In the genomic region with DNA sequence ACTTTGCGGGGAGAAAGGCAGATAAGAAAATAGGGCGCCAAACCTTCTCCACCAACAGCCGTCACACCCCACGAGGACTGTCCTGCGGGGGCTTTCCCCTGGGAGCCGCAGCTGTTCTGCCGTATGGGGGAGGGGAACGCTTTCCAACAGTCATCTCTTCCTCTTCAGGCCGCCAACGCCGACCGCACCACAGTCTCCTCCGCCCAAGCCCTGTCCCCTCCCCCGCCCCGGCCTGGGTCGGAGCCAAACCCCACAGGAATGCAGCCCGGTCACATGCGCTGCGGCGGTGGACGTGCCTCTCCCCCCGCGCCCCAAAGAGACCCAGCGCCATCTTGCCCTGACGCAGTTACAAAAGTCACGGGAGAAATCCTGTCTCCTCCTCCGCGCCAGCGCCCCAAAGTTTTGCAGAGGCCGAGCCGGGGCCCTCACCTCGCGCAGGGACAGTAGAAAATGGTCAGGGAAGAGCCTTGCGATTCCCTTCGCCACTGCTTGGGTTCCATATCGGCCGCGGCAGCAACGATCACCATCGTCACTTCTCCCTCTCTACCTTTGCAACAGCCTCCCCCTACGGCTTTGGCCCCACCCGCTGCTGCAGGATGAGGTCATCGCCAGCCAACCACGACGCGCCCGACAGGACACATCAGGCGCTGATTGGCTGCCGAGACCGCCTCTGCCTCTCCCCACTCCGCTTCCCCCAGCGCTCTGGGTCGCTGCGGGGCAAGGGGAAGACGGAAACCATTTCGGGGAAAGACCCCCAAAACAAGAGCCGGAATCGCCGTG, we compare ENCODE assay signal across 8 cellular contexts. TPM values are rescaled to one million over a fixed set of nuclear protein-coding genes. Genes with fewer than 3 reads are reported as not detected.
DNase-seq lines count a peak whose midpoint lies in the region; ATAC-seq and TF ChIP-seq lines count a peak whose summit lies in the region.

No MANE protein-coding gene starts in this region.

- POLR2A ChIA-PET in CD4-positive, alpha-beta T cell (lab: Charles Lee): interaction anchor here (0.6 to 10.2 kb wide), 34 partner anchors 9 to 1272 kb away, joined by 3 to 560 read pairs (median 4); partner anchors contain the start of genes NAMPT, RINT1 and SYPL1
- POLR2A ChIA-PET in activated CD4-positive, alpha-beta memory T cell treated with anti-CD3 and anti-CD28 coated beads, Interleukin-2, amount 10 ng/mL, durations not matched to agents 7 days and 5 days (lab: Charles Lee): interaction anchor here (0.7 to 19.3 kb wide), 38 partner anchors 8 to 1665 kb away, joined by 3 to 822 read pairs (median 4); partner anchors contain the start of genes PSMC2, RINT1 and SRPK2

- peak overlapping the region; percentile 98 to 100 for H3K9ac ChIP-seq in duodenal mucosa (ENCODE audit: low read depth in 1 of 2, low read length in 2 of 2)

- H3K9me3 ChIP-seq in CD4-positive, alpha-beta T cell (ENCODE audit: control insufficient read depth, low read length): no peaks in the 10 kb centered on the region
- H3K9me3 ChIP-seq in duodenal mucosa (ENCODE audit: control insufficient read depth in 1 of 2, low read length in 2 of 2): no peaks in the 10 kb centered on the region

- H3K4me1 Mint-ChIP-seq in CD4-positive, alpha-beta T cell (ENCODE audit: low read depth): peaks cover 51% of the 10 kb centered on the region
- H3K4me1 Mint-ChIP-seq in activated CD4-positive, alpha-beta memory T cell treated with anti-CD3 and anti-CD28 coated beads, Interleukin-2, amount 10 ng/mL, durations not matched to agents 7 days and 5 days: peaks cover 36% of the 10 kb centered on the region

- peak in 1 of 2 donors; percentile 98 for TF ChIP-seq POLR2A in lower leg skin (IDR thresholded peaks at IDR 0.05)

- 0% methylated on average over 43 to 58 of the region's 59 CpGs for WGBS in lower leg skin, 2 donors

- no peaks in the 10 kb centered on the region for H3K27me3 ChIP-seq in CD4-positive, alpha-beta T cell (ENCODE audit: control insufficient read depth, insufficient read depth, low read length)
- H3K27me3 ChIP-seq in duodenal mucosa (ENCODE audit: control insufficient read depth in 1 of 2, insufficient read depth in 2 of 2, low read length in 2 of 2): no peaks in the 10 kb centered on the region

- H3K4me1 ChIP-seq in duodenal mucosa (ENCODE audit: control insufficient read depth in 1 of 2, insufficient read depth in 2 of 2, low read length in 2 of 2): peaks cover 29 to 34% of the 10 kb centered on the region in 2 donors

- H3K4me3 ChIP-seq in duodenal mucosa (ENCODE audit: low read depth in 1 of 2, low read length in 2 of 2): peak overlapping the region; percentile 89 to 96
- H3K4me3 ChIP-seq in lower leg skin (ENCODE audit: low read depth, poor library complexity, severe bottlenecking): peak overlapping the region; percentile 99

- peak; percentile 99 to 100 (median 100) for DNase-seq in CD4-positive, alpha-beta T cell
- DNase-seq in NCI-H82 (lab: John Stamatoyannopoulos, UW): peak; percentile 99
- peak; percentile 100 for DNase-seq in activated CD4-positive, alpha-beta memory T cell treated with anti-CD3 and anti-CD28 coated beads, Interleukin-2, amount 10 ng/mL, durations not matched to agents 7 days and 5 days
- DNase-seq in lower leg skin (ENCODE audit: low spot score in 2 of 2): peak; percentile 99 to 100
- peak; percentile 99 to 100 for DNase-seq in stimulated activated CD4-positive, alpha-beta T cell treated with anti-CD3 and anti-CD28 coated beads, Interleukin-4, amount 100 ng/mL, for 4 hours

- peak overlapping the region; percentile 97 for H3K4me3 Mint-ChIP-seq in CD4-positive, alpha-beta T cell
- H3K4me3 Mint-ChIP-seq in activated CD4-positive, alpha-beta memory T cell treated with anti-CD3 and anti-CD28 coated beads, Interleukin-2, amount 10 ng/mL, durations not matched to agents 7 days and 5 days: peak overlapping the region; percentile 97

- H3K36me3 Mint-ChIP-seq in CD4-positive, alpha-beta T cell (ENCODE audit: low read depth): peaks cover 93% of the 10 kb centered on the region
- H3K36me3 Mint-ChIP-seq in activated CD4-positive, alpha-beta memory T cell treated with anti-CD3 and anti-CD28 coated beads, Interleukin-2, amount 10 ng/mL, durations not matched to agents 7 days and 5 days (ENCODE audit: low read depth): peaks cover 87% of the 10 kb centered on the region

- CTCF ChIA-PET in CD4-positive, alpha-beta T cell (lab: Charles Lee): interaction anchor here (0.7 to 14.8 kb wide), 12 partner anchors 10 to 90 kb away, joined by 3 to 159 read pairs (median 4); no protein-coding TSS in a partner anchor
- CTCF ChIA-PET in activated CD4-positive, alpha-beta memory T cell treated with anti-CD3 and anti-CD28 coated beads, Interleukin-2, amount 10 ng/mL, durations not matched to agents 7 days and 5 days (lab: Charles Lee): interaction anchor here (0.9 to 5.9 kb wide), 5 partner anchors 10 to 70 kb away, joined by 3 to 106 read pairs (median 4); no protein-coding TSS in a partner anchor

- ATAC-seq in CD4-positive, alpha-beta T cell (ENCODE audit: poor library complexity): peak; percentile 66
- ATAC-seq in GM19452 (IDR thresholded peaks at IDR 0.05; ENCODE audit: unreplicated experiment): peak; percentile 73
- peak; percentile 38 for ATAC-seq in HG03575 (IDR thresholded peaks at IDR 0.05; ENCODE audit: extremely low read depth, insufficient number of reproducible peaks, low FRiP score, unreplicated experiment)

- peaks cover 13% of the 10 kb centered on the region for H3K27me3 Mint-ChIP-seq in CD4-positive, alpha-beta T cell
- H3K27me3 Mint-ChIP-seq in activated CD4-positive, alpha-beta memory T cell treated with anti-CD3 and anti-CD28 coated beads, Interleukin-2, amount 10 ng/mL, durations not matched to agents 7 days and 5 days: no peaks in the 10 kb centered on the region

- intact Hi-C loops in CD4-positive, alpha-beta T cell (cut with DNase I, micrococcal nuclease): loop anchor here (1.0 to 10.0 kb wide), 4 partner anchors 28 to 1272 kb away; partner anchors contain the start of gene NAMPT (in 1 of the 2)
- intact Hi-C loops in lower leg skin (cut with DNase I; ENCODE audit: low total_unique reads): no loop called here

- peak overlapping the region; percentile 100 for H3K27ac Mint-ChIP-seq in CD4-positive, alpha-beta T cell
- peak overlapping the region; percentile 100 for H3K27ac Mint-ChIP-seq in activated CD4-positive, alpha-beta memory T cell treated with anti-CD3 and anti-CD28 coated beads, Interleukin-2, amount 10 ng/mL, durations not matched to agents 7 days and 5 days

- H3K36me3 ChIP-seq in duodenal mucosa (ENCODE audit: control insufficient read depth in 1 of 2, insufficient read depth in 2 of 2, low read length in 2 of 2): no peaks in the 10 kb centered on the region

- no peaks in the 10 kb centered on the region for H3K9me3 Mint-ChIP-seq in CD4-positive, alpha-beta T cell
- no peaks in the 10 kb centered on the region for H3K9me3 Mint-ChIP-seq in activated CD4-positive, alpha-beta memory T cell treated with anti-CD3 and anti-CD28 coated beads, Interleukin-2, amount 10 ng/mL, durations not matched to agents 7 days and 5 days

- no peak for TF ChIP-seq CTCF in CD4-positive, alpha-beta T cell (IDR thresholded peaks at IDR 0.05)
- no peak for TF ChIP-seq CTCF in lower leg skin (IDR thresholded peaks at IDR 0.05)

- peak overlapping the region; percentile 100 for H3K27ac ChIP-seq in CD4-positive, alpha-beta T cell (ENCODE audit: low read depth, low read length)
- H3K27ac ChIP-seq in duodenal mucosa (ENCODE audit: low read depth, low read length): peak overlapping the region; percentile 100

RNA-seq across cellular contexts. Expression of gene KMT2E, which starts 1.3 kb away (rescaled TPM):
- total RNA-seq in CD4-positive, alpha-beta T cell: 100 to 1,000 TPM; 295 to 296 TPM
- total RNA-seq in activated CD4-positive, alpha-beta memory T cell treated with anti-CD3 and anti-CD28 coated beads, Interleukin-2, amount 10 ng/mL, durations not matched to agents 7 days and 5 days: 100 to 1,000 TPM; 122 to 128 TPM
- 100 to 1,000 TPM in 3 of 4 donors, 10 to 100 TPM in 1; 86.4 to 130 (median 114) TPM for total RNA-seq in lower leg skin

Comparison
In these comparisons a context has a peak if more than half of its experiments do, and no peak if none do; other contexts are left out.
1. Peak in every context shown above with its lines: DNase-seq, ATAC-seq, H3K4me3 ChIP-seq and H3K27ac ChIP-seq.